Comparison of ENCODE assay signal across 8 cellular contexts in the genomic region with DNA sequence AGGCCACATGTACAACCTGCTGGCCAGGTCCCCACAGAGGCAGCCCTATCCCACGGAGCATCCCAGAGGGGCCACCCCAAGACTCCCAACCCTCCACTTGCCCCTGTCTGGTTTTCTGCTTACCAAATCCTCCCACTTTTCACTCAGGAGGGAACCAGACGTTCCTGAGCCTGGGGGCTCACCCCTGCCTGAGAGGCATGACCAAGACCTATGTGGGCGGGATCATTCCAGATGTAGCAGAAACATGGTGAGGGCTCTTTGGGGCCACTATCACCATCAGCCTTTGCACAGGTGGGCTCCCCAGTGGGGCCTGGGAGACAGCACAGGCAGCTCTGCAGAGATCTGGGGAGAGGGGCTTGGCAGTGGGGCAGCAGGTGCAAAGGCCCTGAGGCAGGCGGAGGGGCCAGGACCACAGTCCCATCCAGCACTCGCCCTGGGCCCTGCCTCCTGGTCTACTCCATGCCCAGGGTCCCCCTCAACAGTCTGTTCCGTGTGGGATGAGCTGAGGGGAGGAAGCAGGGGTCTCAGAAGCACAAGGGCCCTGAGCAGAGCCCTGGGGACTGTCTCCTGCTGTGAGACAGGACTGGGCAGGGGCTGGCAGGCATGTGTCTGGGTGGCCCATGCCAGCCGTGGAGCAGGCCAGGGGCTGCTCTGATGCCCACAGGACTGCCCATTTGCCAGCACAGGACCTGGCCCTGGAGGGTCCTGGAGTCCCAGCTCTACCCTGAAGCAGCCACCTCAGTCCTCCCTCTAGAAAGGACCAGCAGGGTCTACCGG. TPM values are rescaled to one million over a fixed set of nuclear protein-coding genes. Genes with fewer than 3 reads are reported as not detected.
DNase-seq lines count a peak whose midpoint lies in the region; ATAC-seq, FAIRE-seq and TF ChIP-seq lines count a peak whose summit lies in the region.

No MANE protein-coding gene starts in this region.

- no peaks in the 10 kb centered on the region for H3K27me3 Mint-ChIP-seq in activated T-helper 2 cell treated with anti-CD3 and anti-CD28 coated beads, Interferon-gamma antibody, Interleukin-2, Interleukin-4, amounts not matched to agents 10 μg/mL and 5 μg/mL and 100 μg/mL, durations not matched to agents 14 hours and 24 hours and 36 hours (ENCODE audit: low read depth)

- H3K9me3 ChIP-seq in tibial artery: no peaks in the 10 kb centered on the region

- H3K27me3 ChIP-seq in tibial artery: no peaks in the 10 kb centered on the region

- peaks cover 7 to 52% (median 38%) of the 10 kb centered on the region in 4 donors for H3K4me1 ChIP-seq in tibial artery

- H3K27ac Mint-ChIP-seq in activated T-helper 2 cell treated with anti-CD3 and anti-CD28 coated beads, Interferon-gamma antibody, Interleukin-2, Interleukin-4, amounts not matched to agents 10 μg/mL and 5 μg/mL and 100 μg/mL, durations not matched to agents 14 hours and 24 hours and 36 hours: peak overlapping the region; percentile 88

- ATAC-seq in left colon (no peak), HG02885 (IDR thresholded peaks at IDR 0.05; ENCODE audit: poor library complexity, unreplicated experiment) (no peak)

- peak overlapping the region; percentile 88 to 89 for H3K27ac ChIP-seq in tibial artery

- H3K4me1 Mint-ChIP-seq in activated T-helper 2 cell treated with anti-CD3 and anti-CD28 coated beads, Interferon-gamma antibody, Interleukin-2, Interleukin-4, amounts not matched to agents 10 μg/mL and 5 μg/mL and 100 μg/mL, durations not matched to agents 14 hours and 24 hours and 36 hours (ENCODE audit: low read depth): peaks cover 15% of the 10 kb centered on the region

- no peak overlapping the region for H3K4me3 Mint-ChIP-seq in activated T-helper 2 cell treated with anti-CD3 and anti-CD28 coated beads, Interferon-gamma antibody, Interleukin-2, Interleukin-4, amounts not matched to agents 10 μg/mL and 5 μg/mL and 100 μg/mL, durations not matched to agents 14 hours and 24 hours and 36 hours (ENCODE audit: low read depth)

- intact Hi-C loops in activated T-helper 2 cell treated with anti-CD3 and anti-CD28 coated beads, Interferon-gamma antibody, Interleukin-2, Interleukin-4, amounts not matched to agents 10 μg/mL and 5 μg/mL and 100 μg/mL, durations not matched to agents 14 hours and 24 hours and 36 hours (cut with micrococcal nuclease): loop anchor here (2.0 kb wide), 4 partner anchors 33 to 231 kb away; a partner anchor contains a TSS
- intact Hi-C loops in left colon (cut with DNase I, micrococcal nuclease): no loop called here
- intact Hi-C loops in tibial artery (cut with DNase I; ENCODE audit: low total_unique reads): loop anchor here (5.0 to 10.0 kb wide), 2 partner anchors 38 to 335 kb away; a partner anchor contains a TSS

- H3K4me3 ChIP-seq in tibial artery: no peak overlapping the region

- peaks cover 10% of the 10 kb centered on the region for H3K36me3 Mint-ChIP-seq in activated T-helper 2 cell treated with anti-CD3 and anti-CD28 coated beads, Interferon-gamma antibody, Interleukin-2, Interleukin-4, amounts not matched to agents 10 μg/mL and 5 μg/mL and 100 μg/mL, durations not matched to agents 14 hours and 24 hours and 36 hours (ENCODE audit: low read depth)

- no peak for FAIRE-seq in RCC 7860 (lab: Jason Lieb, UNC)

- peak; percentile 24 for DNase-seq in activated CD4-positive, alpha-beta T cell treated with anti-CD3 and anti-CD28 coated beads for 48 hours
- DNase-seq in activated CD4-positive, alpha-beta T cell treated with anti-CD3 and anti-CD28 coated beads, Interleukin-2, amount 50 U/mL, for 4 hours: no peak
- DNase-seq in activated T-helper 2 cell treated with anti-CD3 and anti-CD28 coated beads, Interferon-gamma antibody, Interleukin-2, Interleukin-4, amounts not matched to agents 10 μg/mL and 5 μg/mL and 100 μg/mL, durations not matched to agents 14 hours and 24 hours and 36 hours (ENCODE audit: low spot score): no peak
- peak; percentile 23 to 41 for DNase-seq in left colon
- peak; percentile 19 to 67 for DNase-seq in tibial artery
- DNase-seq in RCC 7860 (ENCODE audit: low spot score): no peak
- no peak for DNase-seq in NCI-H2029 (lab: John Stamatoyannopoulos, UW)

- H3K36me3 ChIP-seq in tibial artery: peaks cover 0 to 3% (median 1%) of the 10 kb centered on the region in 3 donors

- no peak for TF ChIP-seq CTCF in tibial artery (IDR thresholded peaks at IDR 0.05)

- no peaks in the 10 kb centered on the region for H3K9me3 Mint-ChIP-seq in activated T-helper 2 cell treated with anti-CD3 and anti-CD28 coated beads, Interferon-gamma antibody, Interleukin-2, Interleukin-4, amounts not matched to agents 10 μg/mL and 5 μg/mL and 100 μg/mL, durations not matched to agents 14 hours and 24 hours and 36 hours

RNA-seq across cellular contexts. Expression of a gene that starts 9.4 kb away (rescaled TPM):
- total RNA-seq in activated T-helper 2 cell treated with anti-CD3 and anti-CD28 coated beads, Interferon-gamma antibody, Interleukin-2, Interleukin-4, amounts not matched to agents 10 μg/mL and 5 μg/mL and 100 μg/mL, durations not matched to agents 14 hours and 24 hours and 36 hours: 215 TPM in 2 replicates
- 100 to 1,000 TPM in 1 of 2 donors, 10 to 100 TPM in 1; 45.6 to 201 TPM for total RNA-seq in left colon

RNA-seq across cellular contexts. Expression of a gene that starts 42.6 kb away (rescaled TPM):
- not detected in 2 replicates for total RNA-seq in activated T-helper 2 cell treated with anti-CD3 and anti-CD28 coated beads, Interferon-gamma antibody, Interleukin-2, Interleukin-4, amounts not matched to agents 10 μg/mL and 5 μg/mL and 100 μg/mL, durations not matched to agents 14 hours and 24 hours and 36 hours
- under 1 TPM; 0.17 to 0.31 TPM for total RNA-seq in left colon

RNA-seq across cellular contexts. Expression of a gene that starts 51.5 kb away (rescaled TPM):
- total RNA-seq in activated T-helper 2 cell treated with anti-CD3 and anti-CD28 coated beads, Interferon-gamma antibody, Interleukin-2, Interleukin-4, amounts not matched to agents 10 μg/mL and 5 μg/mL and 100 μg/mL, durations not matched to agents 14 hours and 24 hours and 36 hours: 49.9 and 52.9 TPM in 2 replicates
- total RNA-seq in left colon: 10 to 100 TPM; 36.7 to 53.8 TPM

RNA-seq across cellular contexts. Expression of a gene that starts 51.7 kb away (rescaled TPM):
- 15.5 and 16.5 TPM in 2 replicates for total RNA-seq in activated T-helper 2 cell treated with anti-CD3 and anti-CD28 coated beads, Interferon-gamma antibody, Interleukin-2, Interleukin-4, amounts not matched to agents 10 μg/mL and 5 μg/mL and 100 μg/mL, durations not matched to agents 14 hours and 24 hours and 36 hours
- 10 to 100 TPM; 22.8 to 27.9 TPM for total RNA-seq in left colon

Comparison
In these comparisons a context has a peak if more than half of its experiments do, and no peak if none do; other contexts are left out.
1. DNase-seq: peak in activated CD4-positive, alpha-beta T cell treated with anti-CD3 and anti-CD28 coated beads for 48 hours (single experiment), left colon (2 of 2) and tibial artery (2 of 2); none in activated CD4-positive, alpha-beta T cell treated with anti-CD3 and anti-CD28 coated beads, Interleukin-2, amount 50 U/mL, for 4 hours (0 of 2), activated T-helper 2 cell treated with anti-CD3 and anti-CD28 coated beads, Interferon-gamma antibody, Interleukin-2, Interleukin-4, amounts not matched to agents 10 μg/mL and 5 μg/mL and 100 μg/mL, durations not matched to agents 14 hours and 24 hours and 36 hours (single experiment), RCC 7860 (single experiment) and NCI-H2029 (single experiment).
2. intact Hi-C loops: an anchor here in activated T-helper 2 cell treated with anti-CD3 and anti-CD28 coated beads, Interferon-gamma antibody, Interleukin-2, Interleukin-4, amounts not matched to agents 10 μg/mL and 5 μg/mL and 100 μg/mL, durations not matched to agents 14 hours and 24 hours and 36 hours (2.0 kb wide) and tibial artery (5.0 to 10.0 kb wide); none called in left colon.